Comparison of ENCODE assay signal across 23 cellular contexts in the genomic region with DNA sequence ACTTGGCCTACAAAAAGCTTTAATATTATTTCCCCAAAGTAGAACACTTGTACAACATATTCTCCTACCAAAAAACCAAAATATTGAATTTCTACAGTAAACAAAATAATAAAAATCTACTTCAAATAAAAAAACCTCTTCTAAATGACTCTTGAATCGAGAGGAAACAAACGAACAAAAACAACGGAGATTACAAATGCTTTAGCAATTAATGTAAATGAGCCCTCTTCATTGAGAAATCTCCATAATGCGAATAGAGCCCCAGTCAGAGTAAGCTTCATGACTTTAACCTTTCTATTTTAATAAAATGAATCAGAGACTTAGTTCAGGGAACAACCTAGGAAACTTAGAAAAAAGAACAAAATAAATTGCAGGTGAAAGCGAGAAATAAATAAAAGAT.
"Had no signal": no experiment of that assay in that cellular context is flagged by ENCODE, and none has a peak within 500 bp of the region (broad histone marks: within the 10 kb centered on the region; RNA-seq: fewer than 3 reads in every experiment).

No MANE protein-coding gene starts in this region.

- ATAC-seq: activated CD4-positive, alpha-beta T cell treated with anti-CD3 and anti-CD28 coated beads for 36 hours; activated CD4-positive, CD25-positive, alpha-beta regulatory T cell treated with anti-CD3 and anti-CD28 coated beads, Interleukin-2, amount 50 U/mL, for 24 hours; activated CD8-positive, alpha-beta T cell treated with anti-CD3 and anti-CD28 coated beads, Interleukin-2, amount 10 ng/mL, durations not matched to agents 7 days and 5 days; Panc1 had no signal

- H3K27me3 ChIP-seq: ascending aorta, cardiac muscle cell, SJSA1 had no signal

- DNase-seq: activated CD4-positive, alpha-beta T cell treated with anti-CD3 and anti-CD28 coated beads for 36 hours; activated CD4-positive, alpha-beta T cell treated with anti-CD3 and anti-CD28 coated beads, Interleukin-2, amount 10 ng/mL, durations not matched to agents 7 days and 5 days; activated CD4-positive, alpha-beta T cell treated with anti-CD3 and anti-CD28 coated beads, Interleukin-2, amount 50 U/mL, for 48 hours; activated CD8-positive, alpha-beta T cell treated with anti-CD3 and anti-CD28 coated beads, Interleukin-2, amount 10 ng/mL, durations not matched to agents 7 days and 5 days; activated gamma-delta T cell; activated naive CD4-positive, alpha-beta T cell treated with Interleukin-2 at 50 U/mL for 16 hours; activated naive CD8-positive, alpha-beta T cell treated with anti-CD3 and anti-CD28 coated beads, Interleukin-2, amount 10 ng/mL, durations not matched to agents 7 days and 5 days; activated T-cell treated with anti-CD3 and anti-CD28 coated beads, Interleukin-2, amount 50 U/mL, for 24 hours; amygdala; NCI-H1105; NCI-H1417 treated with DMSO at 0.1 percent for 48 hours; NCI-H187 treated with DMSO at 0.1 percent for 48 hours; NCI-H2081; NCI-H345; NCI-H524 treated with DMSO at 0.1 percent for 48 hours; SHP77 treated with DMSO at 0.1 percent for 48 hours; SK-N-SH had no signal

- FAIRE-seq: TTC549 had no signal

- H3K4me1 ChIP-seq: ascending aorta, SJSA1 had no signal

- H3K9ac ChIP-seq: SK-N-SH had no signal

- H3K36me3 ChIP-seq: ascending aorta, cardiac muscle cell, SJSA1 had no signal

- H3K9me3 ChIP-seq: ascending aorta, SJSA1, SK-N-SH had no signal

- H3K27ac ChIP-seq: ascending aorta, cardiac muscle cell, SJSA1 had no signal

- H3K4me3 ChIP-seq: ascending aorta, cardiac muscle cell, SJSA1 had no signal
